In the genomic region with DNA sequence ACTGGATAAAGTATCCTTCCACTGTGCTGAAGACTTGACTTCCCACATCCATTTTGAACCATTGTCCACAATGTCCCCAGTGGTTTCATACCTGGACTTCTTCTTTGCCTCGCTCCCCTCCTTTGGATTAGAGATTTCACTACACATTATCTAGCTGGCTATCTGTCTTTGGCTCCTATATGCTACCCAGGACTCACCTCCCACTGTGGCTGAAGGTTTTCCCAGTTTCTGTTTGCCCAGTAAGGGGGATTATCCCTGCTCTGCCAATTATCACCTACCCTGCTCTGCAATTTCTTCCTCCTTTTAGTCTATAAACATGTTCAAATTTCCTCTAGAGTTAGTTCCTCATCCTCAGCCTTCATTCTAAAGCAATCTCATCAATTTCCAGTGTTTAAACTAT, we compare ENCODE assay signal across 16 cellular contexts. TPM values are rescaled to one million over a fixed set of nuclear protein-coding genes. Genes with fewer than 3 reads are reported as not detected.
DNase-seq lines count a peak whose midpoint lies in the region; ATAC-seq, FAIRE-seq and TF ChIP-seq lines count a peak whose summit lies in the region.
"Had no signal": no experiment of that assay in that cellular context is flagged by ENCODE, and none has a peak within 500 bp of the region (broad histone marks: within the 10 kb centered on the region; RNA-seq: fewer than 3 reads in every experiment).

No MANE protein-coding gene starts in this region.

- H3K79me2 ChIP-seq in GM12878 (ENCODE audit: control insufficient read depth, insufficient read depth, low read length) = peaks cover 11% of the 10 kb centered on the region

- CTCF ChIA-PET in CD4-positive, alpha-beta T cell (lab: Charles Lee) = no interaction called here
- CTCF ChIA-PET in Caco-2 (lab: Charles Lee) (interaction anchor here (0.6 kb wide), 1 partner anchor 64 kb away, joined by 3 read pairs; the partner anchor contains the start of gene INO80D), GM12878 (lab: Yijun Ruan, JAX) (interaction anchor here (1.6 kb wide), 1 partner anchor 13 kb away, joined by 4 read pairs; no protein-coding TSS in a partner anchor)

- H3K36me3 Mint-ChIP-seq in CD4-positive, alpha-beta T cell (ENCODE audit: low read depth) = peaks cover 73% of the 10 kb centered on the region
- H3K36me3 Mint-ChIP-seq in Caco-2 (ENCODE audit: insufficient read depth, unreplicated experiment) = peaks cover 65% of the 10 kb centered on the region

- H3K4me1 ChIP-seq in Caco-2 (no peaks in the 10 kb centered on the region), GM12878 (ENCODE audit: control insufficient read depth, insufficient read depth, low read length) (peaks cover 8% of the 10 kb centered on the region; the same call in 1 of the 2 replicates), mucosa of descending colon (ENCODE audit: low read depth) (peaks cover 2% of the 10 kb centered on the region)

- RAD21 ChIA-PET in GM12878 (lab: Charles Lee; ENCODE audit: unreplicated experiment) = no interaction called here

- no peak for TF ChIP-seq EP300 in GM12878 (IDR thresholded peaks at IDR 0.05; ENCODE audit: borderline replicate concordance in 1 of 2, control insufficient read depth in 1 of 2, low read depth in 2 of 2, low read length in 2 of 2)

- no peak overlapping the region for H3K9ac ChIP-seq in GM12878 (ENCODE audit: control insufficient read depth, insufficient read depth, low read length)
- H3K9ac ChIP-seq: BLaER1 had no signal

- SMC1A ChIA-PET in GM12878 (lab: Charles Lee; ENCODE audit: uncharacterized antibody, unreplicated experiment) = no interaction called here

- no peak for DNase-seq in CD4-positive, alpha-beta T cell
- DNase-seq in Caco-2 = no peak
- no peak for DNase-seq in GM12878 (ENCODE audit: low read depth, low spot score)
- no peak for DNase-seq in mucosa of descending colon
- no peak for DNase-seq in stimulated activated naive CD8-positive, alpha-beta T cell treated with anti-CD3 and anti-CD28 coated beads, Interleukin-15, Interleukin-2, amounts not matched to agents 100 U/mL and 50 U/mL, for 24 hours
- DNase-seq in H7 = no peak
- no peak for DNase-seq in RCC 7860 (ENCODE audit: low spot score)
- DNase-seq: COR-L47, NCI-H1092, NCI-H1694 treated with DMSO at 0.1 percent for 48 hours, NCI-H446 treated with DMSO at 0.1 percent for 48 hours, NCI-H748 treated with DMSO at 0.1 percent for 48 hours, PC-9 had no signal

- TF ChIP-seq CTCF in CD4-positive, alpha-beta T cell (IDR thresholded peaks at IDR 0.05) = no peak
- TF ChIP-seq CTCF in Caco-2 (IDR thresholded peaks at IDR 0.05; ENCODE audit: insufficient read depth in 1 of 2, low read depth in 1 of 2, low read length in 1 of 2, severe bottlenecking in 1 of 2, unreplicated experiment in 1 of 2) (no peak), GM12878 (IDR thresholded peaks at IDR 0.05 in 2 of 3, conservative IDR thresholded peaks at IDR 0.05 in 1 of 3; ENCODE audit: control insufficient read depth in 2 of 3, extremely low read depth in 1 of 3, insufficient read depth in 1 of 3, low read depth in 3 of 3, low read length in 3 of 3) (no peak), mucosa of descending colon (IDR thresholded peaks at IDR 0.05) (no peak)

- TSS peak; percentile 3 for BruUV-seq in Caco-2 (replicated peaks; lab: Mats Ljungman, UMichigan)
- BruUV-seq in GM12878 (replicated peaks; lab: Mats Ljungman, UMichigan) = no TSS peak

- H3K27me3 ChIP-seq in CD4-positive, alpha-beta T cell (ENCODE audit: control insufficient read depth, insufficient read depth, low read length) = no peaks in the 10 kb centered on the region
- no peaks in the 10 kb centered on the region for H3K27me3 ChIP-seq in Caco-2 (replicated peaks; ENCODE audit: control insufficient read depth, insufficient read depth, low read length)
- H3K27me3 ChIP-seq in GM12878 (replicated peaks in 1 of 2; ENCODE audit: control insufficient read depth in 2 of 2, insufficient read depth in 2 of 2, low read length in 1 of 2) = no peaks in the 10 kb centered on the region
- no peaks in the 10 kb centered on the region for H3K27me3 ChIP-seq in H7 (ENCODE audit: control insufficient read depth, insufficient read depth, low read length)
- H3K27me3 ChIP-seq: BLaER1 had no signal

- H3K36me3 ChIP-seq in Caco-2 (ENCODE audit: control insufficient read depth, insufficient read depth, low read length) (no peaks in the 10 kb centered on the region; the same call in 1 of the 2 replicates), GM12878 (ENCODE audit: control insufficient read depth in 2 of 2, insufficient read depth in 2 of 2, low read length in 1 of 2) (peaks cover 0 to 10% of the 10 kb centered on the region in 2 experiments; a peak in 3 of 4 replicates), mucosa of descending colon (ENCODE audit: low read depth) (peaks cover 4% of the 10 kb centered on the region), H7 (replicated peaks; ENCODE audit: control insufficient read depth, insufficient read depth, low read length) (peaks cover 31% of the 10 kb centered on the region)

- TF ChIP-seq RAD21 in GM12878 (IDR thresholded peaks at IDR 0.05; ENCODE audit: insufficient read depth, low read depth, low read length) = no peak

- no peak overlapping the region for H2AFZ ChIP-seq in GM12878 (ENCODE audit: control insufficient read depth, low read depth, low read length)
- H2AFZ ChIP-seq: PC-9 had no signal

- in situ Hi-C loops in GM12878 (cut with MboI) = no loop called here

- H3K4me3 ChIP-seq in Caco-2 (ENCODE audit: low read depth, low read length) (no peak overlapping the region), GM12878 (no peak overlapping the region), mucosa of descending colon (no peak overlapping the region), H7 (ENCODE audit: insufficient read depth, low read depth, low read length) (no peak overlapping the region)
- H3K4me3 ChIP-seq: BLaER1, PC-9, SK-N-MC had no signal

- no peak overlapping the region for H3K4me3 Mint-ChIP-seq in CD4-positive, alpha-beta T cell
- H3K4me3 Mint-ChIP-seq in Caco-2 (ENCODE audit: unreplicated experiment) = no peak overlapping the region

- intact Hi-C loops in CD4-positive, alpha-beta T cell (cut with DNase I, micrococcal nuclease) = loop anchor here in 1 of 2 experiments (10.0 kb wide), 1 partner anchor 125 kb away; the partner anchor contains the start of gene ZDBF2
- intact Hi-C loops in Caco-2 (cut with micrococcal nuclease; ENCODE audit: unreplicated experiment) (loop anchor here (1.0 kb wide), 1 partner anchor 146 kb away; no protein-coding TSS in a partner anchor), GM12878 (cut with micrococcal nuclease; ENCODE audit: unreplicated experiment) (loop anchor here (5.0 kb wide), 1 partner anchor 148 kb away; no protein-coding TSS in a partner anchor), mucosa of descending colon (cut with DNase I, micrococcal nuclease) (no loop called here)

- H3K4me2 ChIP-seq in GM12878 (ENCODE audit: control insufficient read depth, insufficient read depth) = no peak overlapping the region
- H3K4me2 ChIP-seq: BLaER1, PC-9 had no signal

- POLR2A ChIA-PET in CD4-positive, alpha-beta T cell (lab: Charles Lee) = no interaction called here
- POLR2A ChIA-PET in Caco-2 (lab: Charles Lee) = no interaction called here
- POLR2A ChIA-PET in GM12878 (lab: Charles Lee) = interaction anchor here (0.5 kb wide), 1 partner anchor 125 kb away, joined by 3 read pairs; no protein-coding TSS in a partner anchor

- WGBS in GM12878 (ENCODE audit: insufficient coverage, insufficient replicate concordance, low lambda C conversion rate, missing lambda C conversion rate) = 100% methylated on average over 1 of the region's 1 CpG

- peak; percentile 7 for FAIRE-seq in GM12878 (lab: Jason Lieb, UNC)
- no peak for FAIRE-seq in RCC 7860 (lab: Jason Lieb, UNC)

- H3K27ac Mint-ChIP-seq in CD4-positive, alpha-beta T cell = peak overlapping the region; percentile 15
- no peak overlapping the region for H3K27ac Mint-ChIP-seq in Caco-2 (ENCODE audit: unreplicated experiment)

- H3K27ac ChIP-seq in CD4-positive, alpha-beta T cell (ENCODE audit: low read depth, low read length) = no peak overlapping the region
- no peak overlapping the region for H3K27ac ChIP-seq in GM12878 (ENCODE audit: control insufficient read depth, insufficient read depth)
- H3K27ac ChIP-seq: BLaER1, PC-9 had no signal

- H4K20me1 ChIP-seq in GM12878 (ENCODE audit: control insufficient read depth, insufficient read depth) = no peaks in the 10 kb centered on the region

- peaks cover 23% of the 10 kb centered on the region for H3K4me1 Mint-ChIP-seq in CD4-positive, alpha-beta T cell (ENCODE audit: low read depth)
- no peaks in the 10 kb centered on the region for H3K4me1 Mint-ChIP-seq in Caco-2 (ENCODE audit: low read depth, unreplicated experiment)

- H3K27me3 Mint-ChIP-seq in CD4-positive, alpha-beta T cell = no peaks in the 10 kb centered on the region
- no peaks in the 10 kb centered on the region for H3K27me3 Mint-ChIP-seq in Caco-2 (ENCODE audit: insufficient read depth, unreplicated experiment)

- no peak for TF ChIP-seq POLR2A in GM12878 (IDR thresholded peaks at IDR 0.05; ENCODE audit: low read depth, low read length)

- no peaks in the 10 kb centered on the region for H3K9me3 ChIP-seq in CD4-positive, alpha-beta T cell (ENCODE audit: control insufficient read depth, low read length)
- H3K9me3 ChIP-seq in Caco-2 (no peaks in the 10 kb centered on the region), GM12878 (replicated peaks; ENCODE audit: control insufficient read depth, insufficient read depth, low read length) (no peaks in the 10 kb centered on the region), mucosa of descending colon (no peaks in the 10 kb centered on the region)
- H3K9me3 ChIP-seq: BLaER1 had no signal

- H3K9me3 Mint-ChIP-seq in CD4-positive, alpha-beta T cell = no peaks in the 10 kb centered on the region
- H3K9me3 Mint-ChIP-seq in Caco-2 (ENCODE audit: unreplicated experiment) = no peaks in the 10 kb centered on the region

- ATAC-seq in CD4-positive, alpha-beta T cell (ENCODE audit: poor library complexity) = no peak
- ATAC-seq in GM12878 (no peak), mucosa of descending colon (peak; percentile 22)
- no peak for ATAC-seq in stimulated activated naive CD8-positive, alpha-beta T cell treated with anti-CD3 and anti-CD28 coated beads, Interleukin-15, Interleukin-2, amounts not matched to agents 100 U/mL and 50 U/mL, for 24 hours
- ATAC-seq: Right ventricle myocardium inferior had no signal

RNA-seq across cellular contexts. Expression of gene NDUFS1, which starts 9.1 kb away (rescaled TPM):
- total RNA-seq in CD4-positive, alpha-beta T cell = 10 to 100 TPM; 33.4 to 34.3 TPM
- 123 TPM in 2 replicates for total RNA-seq in Caco-2 (2022)
- total RNA-seq in GM12878 (2013; cell fraction: nucleolus; rRNA removed) = 43.9 and 48.6 TPM in 2 replicates
- total RNA-seq in GM12878 (2014; rRNA removed) = 86.4 and 102 TPM in 2 replicates
- total RNA-seq in GM12878 (2014; rRNA removed; fragmentation: Illumina TruSeq; extraction: Trizol) = 97.9 and 98.9 TPM in 2 replicates
- total RNA-seq in GM12878 (2021) = 89.0 and 90.6 TPM in 2 replicates
- 36.5 TPM for polyA plus RNA-seq in GM12878 (2011; ENCODE audit: low read depth)
- 106 and 127 TPM in 2 replicates for polyA plus RNA-seq in GM12878 (2011; rRNA removed)
- polyA plus RNA-seq in GM12878 (2011; cell fraction: cytosol; rRNA removed) = 64.8 and 75.6 TPM in 2 replicates
- 42.6 and 57.2 TPM in 2 replicates for polyA plus RNA-seq in GM12878 (2011; cell fraction: nucleus; rRNA removed)
- 37.4 and 44.3 TPM in 2 replicates for polyA plus RNA-seq in GM12878 (2012)
- 106 and 108 TPM in 2 replicates for polyA plus RNA-seq in GM12878 (2014; fragmentation: Illumina TruSeq; extraction: Trizol)
- 10 to 100 TPM; 62.6 to 69.3 TPM for polyA plus RNA-seq in GM12878 (2014; fragmentation: Nextera tagmentation; extraction: Ambion mirVana)
- 71.7 and 78.9 TPM in 2 replicates for polyA plus RNA-seq in GM12878 (2014; rRNA removed)
- polyA plus RNA-seq in GM12878 (2016; fragmentation: Nextera tagmentation; extraction: Ambion mirVana) = 10 to 100 TPM; 91.7 to 92.9 TPM
- polyA minus RNA-seq in GM12878 (2011; rRNA and poly(A)+ RNA removed) = 108 and 136 TPM in 2 replicates
- polyA minus RNA-seq in GM12878 (2011; cell fraction: cytosol; rRNA and poly(A)+ RNA removed) = 27.4 and 33.0 TPM in 2 replicates
- 13.4 and 15.6 TPM in 2 replicates for polyA minus RNA-seq in GM12878 (2011; cell fraction: nucleus; rRNA and poly(A)+ RNA removed)
- 100 to 1,000 TPM; 132 to 172 (median 140) TPM for total RNA-seq in mucosa of descending colon
- total RNA-seq in H7 (2014; rRNA removed; shearing (Covaris generic)) = 93.7 and 115 TPM in 2 replicates

RNA-seq across cellular contexts. Expression of gene EEF1B2, which starts 9.5 kb away (rescaled TPM):
- 1,000 to 10,000 TPM; 1,109 to 1,132 TPM for total RNA-seq in CD4-positive, alpha-beta T cell
- 939 and 946 TPM in 2 replicates for total RNA-seq in Caco-2 (2022)
- 101 and 108 TPM in 2 replicates for total RNA-seq in GM12878 (2013; cell fraction: nucleolus; rRNA removed)
- 992 and 1,044 TPM in 2 replicates for total RNA-seq in GM12878 (2014; rRNA removed)
- total RNA-seq in GM12878 (2014; rRNA removed; fragmentation: Illumina TruSeq; extraction: Trizol) = 1,687 and 1,688 TPM in 2 replicates
- total RNA-seq in GM12878 (2021) = 1,132 and 1,160 TPM in 2 replicates
- 1,884 TPM for polyA plus RNA-seq in GM12878 (2011; ENCODE audit: low read depth)
- polyA plus RNA-seq in GM12878 (2011; rRNA removed) = 1,332 and 1,837 TPM in 2 replicates
- polyA plus RNA-seq in GM12878 (2011; cell fraction: cytosol; rRNA removed) = 630 and 1,024 TPM in 2 replicates
- polyA plus RNA-seq in GM12878 (2011; cell fraction: nucleus; rRNA removed) = 345 and 350 TPM in 2 replicates
- polyA plus RNA-seq in GM12878 (2012) = 1,330 and 1,565 TPM in 2 replicates
- 1,464 and 1,657 TPM in 2 replicates for polyA plus RNA-seq in GM12878 (2014; fragmentation: Illumina TruSeq; extraction: Trizol)
- 1,000 to 10,000 TPM; 1,407 to 2,110 TPM for polyA plus RNA-seq in GM12878 (2014; fragmentation: Nextera tagmentation; extraction: Ambion mirVana)
- 1,093 and 1,195 TPM in 2 replicates for polyA plus RNA-seq in GM12878 (2014; rRNA removed)
- 100 to 1,000 TPM; 719 to 722 TPM for polyA plus RNA-seq in GM12878 (2016; fragmentation: Nextera tagmentation; extraction: Ambion mirVana)
- 586 and 661 TPM in 2 replicates for polyA minus RNA-seq in GM12878 (2011; rRNA and poly(A)+ RNA removed)
- polyA minus RNA-seq in GM12878 (2011; cell fraction: cytosol; rRNA and poly(A)+ RNA removed) = 227 and 245 TPM in 2 replicates
- polyA minus RNA-seq in GM12878 (2011; cell fraction: nucleus; rRNA and poly(A)+ RNA removed) = 139 and 158 TPM in 2 replicates
- total RNA-seq in mucosa of descending colon = 100 to 1,000 TPM; 374 to 475 (median 385) TPM
- total RNA-seq in H7 (2014; rRNA removed; shearing (Covaris generic)) = 503 and 686 TPM in 2 replicates

Comparison
In these comparisons a context has a peak if more than half of its experiments do, and no peak if none do; other contexts are left out.
1. intact Hi-C loops: an anchor here in Caco-2 (1.0 kb wide) and GM12878 (5.0 kb wide); none called in mucosa of descending colon.